Comparison of ENCODE assay signal across 8 cellular contexts in genomic region chr5:151020304-151021031, GRCh38. TPM values are rescaled to one million over a fixed set of nuclear protein-coding genes. Genes with fewer than 3 reads are reported as not detected.
DNase-seq lines count a peak whose midpoint lies in the region; ATAC-seq and TF ChIP-seq lines count a peak whose summit lies in the region.

GPX3 (plus strand) TSS chr5:151020591; CDS start chr5:151020655, 64 bp downstream.

- peak within 1 kb of the TSS; percentile 82 for H2AFZ ChIP-seq in parathyroid adenoma

- in situ Hi-C loops in astrocyte of the cerebellum (cut with HindIII; ENCODE audit: low sequenced_read_pairs) = no loop called here

- H3K36me3 ChIP-seq in right atrium auricular region = peaks cover 28% of the 10 kb centered on the region
- no peaks in the 10 kb centered on the region for H3K36me3 ChIP-seq in parathyroid adenoma (ENCODE audit: control insufficient read depth, insufficient read depth, low read length)

- TF ChIP-seq CTCF in astrocyte of the cerebellum (IDR thresholded peaks at IDR 0.05; ENCODE audit: low read depth, low read length, missing control alignments) (no peak), right atrium auricular region (IDR thresholded peaks at IDR 0.05) (no peak), parathyroid adenoma (IDR thresholded peaks at IDR 0.05) (no peak)

- DNase-seq in NCI-H524 (lab: John Stamatoyannopoulos, UW) = peak; percentile 68 to 76
- no peak for DNase-seq in NCI-H524 treated with DMSO at 0.1 percent for 48 hours (lab: John Stamatoyannopoulos, UW)
- peak; percentile 66 for DNase-seq in NCI-H774 (lab: John Stamatoyannopoulos, UW)
- no peak for DNase-seq in astrocyte of the cerebellum (ENCODE audit: low read depth)
- DNase-seq in right atrium auricular region (ENCODE audit: low spot score) = peak; percentile 98
- no peak for DNase-seq in SHP77 treated with DMSO at 0.1 percent for 48 hours (lab: John Stamatoyannopoulos, UW)

- no peaks in the 10 kb centered on the region for H3K79me2 ChIP-seq in parathyroid adenoma

- H3K27me3 ChIP-seq in right atrium auricular region = no peaks in the 10 kb centered on the region
- no peaks in the 10 kb centered on the region for H3K27me3 ChIP-seq in parathyroid adenoma (ENCODE audit: control insufficient read depth, insufficient read depth, low read length)

- no peaks in the 10 kb centered on the region for H3K9me3 ChIP-seq in right atrium auricular region
- H3K9me3 ChIP-seq in parathyroid adenoma (ENCODE audit: control insufficient read depth, low read length) = no peaks in the 10 kb centered on the region

- no peak within 1 kb of the TSS for H3K9ac ChIP-seq in parathyroid adenoma

- H3K27ac ChIP-seq in right atrium auricular region (peak within 1 kb of the TSS; percentile 97 to 98), parathyroid adenoma (peak within 1 kb of the TSS; percentile 60)

- ATAC-seq in HG02870 (IDR thresholded peaks at IDR 0.05; ENCODE audit: unreplicated experiment) = peak; percentile 75

- H3K4me2 ChIP-seq in parathyroid adenoma (ENCODE audit: low read length) = peak within 1 kb of the TSS; percentile 85

- peak within 1 kb of the TSS; percentile 51 for H3K4me3 ChIP-seq in astrocyte of the cerebellum (ENCODE audit: low read depth, low read length)
- H3K4me3 ChIP-seq in right atrium auricular region = peak within 1 kb of the TSS; percentile 93
- H3K4me3 ChIP-seq in parathyroid adenoma (ENCODE audit: low read depth, low read length) = peak within 1 kb of the TSS; percentile 79

- H3K4me1 ChIP-seq in right atrium auricular region (peaks cover 0 to 56% of the 10 kb centered on the region in 2 donors), parathyroid adenoma (peaks cover 25% of the 10 kb centered on the region)

RNA-seq across cellular contexts. Expression of gene GPX3, which starts in this region (rescaled TPM):
- total RNA-seq in right atrium auricular region = 1,000 to 10,000 TPM; 2,222 to 2,480 TPM

Comparison
In these comparisons a context has a peak if more than half of its experiments do, and no peak if none do; other contexts are left out.
1. DNase-seq: peak in NCI-H524 (2 of 2), NCI-H774 (single experiment) and right atrium auricular region (single experiment); none in NCI-H524 treated with DMSO at 0.1 percent for 48 hours (single experiment), astrocyte of the cerebellum (single experiment) and SHP77 treated with DMSO at 0.1 percent for 48 hours (single experiment).
2. Peak in every context shown above with its lines, with median percentiles within 50 percentile points of each other: H3K4me3 ChIP-seq.